In the genomic region with DNA sequence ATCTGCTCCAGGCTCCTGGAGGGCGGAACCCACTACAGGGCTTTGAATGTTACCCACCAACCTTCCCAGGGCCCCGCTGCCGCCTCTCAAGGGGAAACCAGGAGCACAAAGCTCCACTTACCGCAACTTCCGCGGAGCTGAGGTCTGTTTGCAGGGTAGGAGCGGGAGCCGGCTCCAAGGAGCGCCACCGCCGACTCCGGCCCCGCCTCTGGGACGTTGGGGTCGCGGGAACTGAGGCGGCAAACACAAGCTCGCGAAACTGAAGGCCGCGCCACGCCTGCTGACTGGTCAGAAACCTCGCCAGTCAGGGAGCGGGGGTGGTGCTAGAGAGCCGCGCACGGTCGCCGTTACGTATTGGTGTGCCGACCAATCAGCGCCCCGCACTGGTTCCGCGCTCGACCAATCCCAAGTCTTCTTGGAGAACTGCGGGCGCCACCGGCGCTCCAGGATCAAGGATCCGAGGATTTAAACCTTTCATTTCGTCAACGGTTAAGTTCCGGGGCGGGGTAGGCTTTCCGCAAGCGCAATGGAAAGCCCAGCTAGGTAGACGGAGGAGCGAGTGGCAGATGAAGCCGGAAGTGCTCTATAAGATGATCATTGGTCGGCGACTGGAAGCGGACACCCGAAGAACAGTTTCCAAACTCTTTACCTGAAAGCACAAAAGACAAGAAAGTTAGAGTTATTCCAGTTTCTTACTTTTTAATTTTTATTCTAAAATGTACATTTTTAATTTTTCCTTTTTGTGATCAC, we compare ENCODE assay signal across 8 cellular contexts. TPM values are rescaled to one million over a fixed set of nuclear protein-coding genes. Genes with fewer than 3 reads are reported as not detected.
DNase-seq lines count a peak whose midpoint lies in the region; ATAC-seq and TF ChIP-seq lines count a peak whose summit lies in the region.

A gene (minus strand): TSS at position 233 of the 750 bp plus-strand sequence. CDS start 3,828 bp downstream, outside the sequence.

- no peaks in the 10 kb centered on the region for H3K9me3 ChIP-seq in PC-3 (ENCODE audit: low read length)

- H3K4me1 ChIP-seq in PC-3 (ENCODE audit: insufficient read depth, low read length), result peaks cover 14% of the 10 kb centered on the region

- H3K79me2 ChIP-seq in PC-3 (ENCODE audit: low read length), result peaks cover 48% of the 10 kb centered on the region

- peak within 1 kb of the TSS; percentile 89 for H3K9ac ChIP-seq in PC-3 (ENCODE audit: low read length)

- no TSS peak for BruUV-seq in PC-3 (replicated peaks; lab: Mats Ljungman, UMichigan)

- H3K4me2 ChIP-seq in PC-3 (ENCODE audit: low read length), result peak within 1 kb of the TSS; percentile 94

- TF ChIP-seq RAD21 in Ishikawa (IDR thresholded peaks at IDR 0.05; ENCODE audit: low read depth), result no peak

- peak; percentile 97 for ATAC-seq in GM21576 (IDR thresholded peaks at IDR 0.05; ENCODE audit: unreplicated experiment)
- peak; percentile 96 for ATAC-seq in PC-3

- CTCF ChIA-PET in PC-3 (lab: Charles Lee), result interaction anchor here (0.6 to 1.8 kb wide), 5 partner anchors 11 to 412 kb away, joined by 3 to 9 read pairs (median 3); a partner anchor contains a TSS

- intact Hi-C loops in PC-3 (cut with micrococcal nuclease), result loop anchor here (1.0 to 10.0 kb wide), 2 partner anchors 19 to 139 kb away; a partner anchor contains a TSS

- peaks cover 20% of the 10 kb centered on the region for H3K36me3 ChIP-seq in PC-3 (ENCODE audit: low read depth, low read length)

- no peaks in the 10 kb centered on the region for H3K9me2 ChIP-seq in PC-3 (replicated peaks; ENCODE audit: low read length)

- H3K27me3 ChIP-seq in PC-3 (ENCODE audit: low read length), result no peaks in the 10 kb centered on the region

- peak within 1 kb of the TSS; percentile 98 for H2AFZ ChIP-seq in PC-3 (ENCODE audit: low read length)

- no peak for TF ChIP-seq EP300 in Ishikawa (IDR thresholded peaks at IDR 0.05; ENCODE audit: borderline replicate concordance)

- POLR2A ChIA-PET in PC-3 (lab: Charles Lee; ENCODE audit: unreplicated experiment), result interaction anchor here (0.6 to 1.3 kb wide), 3 partner anchors 10 to 74 kb away, joined by 4 to 13 read pairs (median 6); a partner anchor contains a TSS

- no peak for TF ChIP-seq CTCF in PC-3 (conservative IDR thresholded peaks at IDR 0.05; ENCODE audit: low read depth, low read length)
- TF ChIP-seq CTCF in epithelial cell of proximal tubule (conservative IDR thresholded peaks at IDR 0.05; ENCODE audit: low read depth, low read length), result no peak

- H4K20me1 ChIP-seq in PC-3 (ENCODE audit: low read length), result 0 out of 2 replicates have a peak, but pooled peaks cover 5% of the 10 kb centered on the region

- DNase-seq in DMS114 treated with DMSO at 0.1 percent for 48 hours (lab: John Stamatoyannopoulos, UW; ENCODE audit: unreplicated experiment) (peak; percentile 100), PC-3 (peak; percentile 99), activated T-cell treated with anti-CD3 and anti-CD28 coated beads for 48 hours (ENCODE audit: low read depth) (peak; percentile 97), epithelial cell of proximal tubule (ENCODE audit: low read depth) (peak; percentile 97), mucosa of gallbladder (ENCODE audit: low spot score) (peak; percentile 99)
- DNase-seq in stimulated activated CD8-positive, alpha-beta memory T cell treated with anti-CD3 and anti-CD28 coated beads, Interleukin-4, amount 100 ng/mL, for 4 hours (ENCODE audit: low read depth in 2 of 2, low spot score in 1 of 2), result peak; percentile 91

- no peaks in the 10 kb centered on the region for H3F3A ChIP-seq in PC-3 (ENCODE audit: low read length, unreplicated experiment)

- peak within 1 kb of the TSS; percentile 72 for H3K27ac ChIP-seq in PC-3 (ENCODE audit: low read length)

- H3K4me3 ChIP-seq in PC-3 (ENCODE audit: low read length) (peak within 1 kb of the TSS; percentile 98), epithelial cell of proximal tubule (ENCODE audit: low read depth, low read length) (peak within 1 kb of the TSS; percentile 88)

TF ChIP-seq in Ishikawa, 13 proteins besides CTCF, POLR2A, EP300 and RAD21:
- TF ChIP-seq CREB1 (IDR thresholded peaks at IDR 0.05; ENCODE audit: low read depth) (peak; percentile 62; the same call in 1 of the 2 replicates), EGR1 (IDR thresholded peaks at IDR 0.05) (no peak), TAF1 (IDR thresholded peaks at IDR 0.05; ENCODE audit: low read depth) (peak; percentile 68), YY1 (IDR thresholded peaks at IDR 0.05; ENCODE audit: low read depth) (peak; percentile 19; the same call in 1 of the 2 replicates), TEAD4 (IDR thresholded peaks at IDR 0.05) (0 out of 2 replicates have a peak, but pooled peaks have one; percentile 14), TCF12 (IDR thresholded peaks at IDR 0.05; ENCODE audit: low read depth) (0 out of 2 replicates have a peak, but pooled peaks have one; percentile 13), FOXM1 (IDR thresholded peaks at IDR 0.05; ENCODE audit: borderline replicate concordance, low read depth) (peak; percentile 86), ZBTB7A (IDR thresholded peaks at IDR 0.05; ENCODE audit: low read depth) (no peak), NFIC (IDR thresholded peaks at IDR 0.05) (no peak; the same call in 1 of the 2 replicates), CEBPB (IDR thresholded peaks at IDR 0.05) (no peak)
- TF ChIP-seq, protein P1, sequence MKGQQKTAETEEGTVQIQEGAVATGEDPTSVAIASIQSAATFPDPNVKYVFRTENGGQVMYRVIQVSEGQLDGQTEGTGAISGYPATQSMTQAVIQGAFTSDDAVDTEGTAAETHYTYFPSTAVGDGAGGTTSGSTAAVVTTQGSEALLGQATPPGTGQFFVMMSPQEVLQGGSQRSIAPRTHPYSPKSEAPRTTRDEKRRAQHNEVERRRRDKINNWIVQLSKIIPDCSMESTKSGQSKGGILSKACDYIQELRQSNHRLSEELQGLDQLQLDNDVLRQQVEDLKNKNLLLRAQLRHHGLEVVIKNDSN (IDR thresholded peaks at IDR 0.05), result no peak
- TF ChIP-seq, protein P2, sequence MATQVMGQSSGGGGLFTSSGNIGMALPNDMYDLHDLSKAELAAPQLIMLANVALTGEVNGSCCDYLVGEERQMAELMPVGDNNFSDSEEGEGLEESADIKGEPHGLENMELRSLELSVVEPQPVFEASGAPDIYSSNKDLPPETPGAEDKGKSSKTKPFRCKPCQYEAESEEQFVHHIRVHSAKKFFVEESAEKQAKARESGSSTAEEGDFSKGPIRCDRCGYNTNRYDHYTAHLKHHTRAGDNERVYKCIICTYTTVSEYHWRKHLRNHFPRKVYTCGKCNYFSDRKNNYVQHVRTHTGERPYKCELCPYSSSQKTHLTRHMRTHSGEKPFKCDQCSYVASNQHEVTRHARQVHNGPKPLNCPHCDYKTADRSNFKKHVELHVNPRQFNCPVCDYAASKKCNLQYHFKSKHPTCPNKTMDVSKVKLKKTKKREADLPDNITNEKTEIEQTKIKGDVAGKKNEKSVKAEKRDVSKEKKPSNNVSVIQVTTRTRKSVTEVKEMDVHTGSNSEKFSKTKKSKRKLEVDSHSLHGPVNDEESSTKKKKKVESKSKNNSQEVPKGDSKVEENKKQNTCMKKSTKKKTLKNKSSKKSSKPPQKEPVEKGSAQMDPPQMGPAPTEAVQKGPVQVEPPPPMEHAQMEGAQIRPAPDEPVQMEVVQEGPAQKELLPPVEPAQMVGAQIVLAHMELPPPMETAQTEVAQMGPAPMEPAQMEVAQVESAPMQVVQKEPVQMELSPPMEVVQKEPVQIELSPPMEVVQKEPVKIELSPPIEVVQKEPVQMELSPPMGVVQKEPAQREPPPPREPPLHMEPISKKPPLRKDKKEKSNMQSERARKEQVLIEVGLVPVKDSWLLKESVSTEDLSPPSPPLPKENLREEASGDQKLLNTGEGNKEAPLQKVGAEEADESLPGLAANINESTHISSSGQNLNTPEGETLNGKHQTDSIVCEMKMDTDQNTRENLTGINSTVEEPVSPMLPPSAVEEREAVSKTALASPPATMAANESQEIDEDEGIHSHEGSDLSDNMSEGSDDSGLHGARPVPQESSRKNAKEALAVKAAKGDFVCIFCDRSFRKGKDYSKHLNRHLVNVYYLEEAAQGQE (IDR thresholded peaks at IDR 0.05; ENCODE audit: low read depth), result no peak
- TF ChIP-seq, protein P3, sequence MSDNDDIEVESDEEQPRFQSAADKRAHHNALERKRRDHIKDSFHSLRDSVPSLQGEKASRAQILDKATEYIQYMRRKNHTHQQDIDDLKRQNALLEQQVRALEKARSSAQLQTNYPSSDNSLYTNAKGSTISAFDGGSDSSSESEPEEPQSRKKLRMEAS (IDR thresholded peaks at IDR 0.05), result peak; percentile 78
TF ChIP-seq in Ishikawa: peak in this region for 7.

RNA-seq across cellular contexts. Expression of the gene that starts here (rescaled TPM):
- 26.2 and 32.0 TPM in 2 replicates for total RNA-seq in PC-3 (2014; rRNA removed)
- total RNA-seq in epithelial cell of proximal tubule, result 17.3 and 26.8 TPM in 2 replicates
- 2.7 TPM for total RNA-seq in mucosa of gallbladder

Comparison
In these comparisons a context has a peak if more than half of its experiments do, and no peak if none do; other contexts are left out.
1. Peak in every context shown above with its lines: DNase-seq, ATAC-seq, H3K4me3 ChIP-seq and H3K27ac ChIP-seq.